1 cellular context compared by ENCODE assay signal in the genomic region with DNA sequence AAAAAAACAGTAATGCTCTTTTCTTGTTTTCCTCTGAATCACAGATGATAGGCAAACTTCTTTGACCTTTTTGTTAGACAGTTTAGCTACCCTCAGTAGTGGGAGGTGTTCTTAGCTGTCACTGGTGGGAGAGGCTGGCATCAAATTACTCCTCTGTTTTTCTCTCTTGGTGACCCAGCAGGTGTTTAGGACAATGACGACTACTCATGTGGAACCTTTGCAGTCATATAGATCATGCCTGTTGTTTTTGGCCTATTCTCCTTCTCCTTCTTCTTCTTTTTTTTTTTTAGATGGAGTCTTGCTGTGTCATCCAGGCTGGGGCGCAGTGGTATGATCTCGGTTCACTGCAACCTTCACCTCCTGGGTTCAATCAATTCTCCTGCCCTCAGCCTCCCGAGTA.
TF ChIP-seq lines count a peak whose summit lies in the region.

No MANE protein-coding gene starts in this region.

TF ChIP-seq in HEK293, 187 proteins besides CTCF, POLR2A, EP300 and RAD21 (continued from another document):
- TF ChIP-seq ZNF600 (tag by site-specific recombination; IDR thresholded peaks at IDR 0.05): peak; percentile 80
- no peak for TF ChIP-seq ZNF521 (tag by site-specific recombination; IDR thresholded peaks at IDR 0.05)
- peak; percentile 15; the same call in 1 of the 2 replicates for TF ChIP-seq SCRT2 (tag by site-specific recombination; IDR thresholded peaks at IDR 0.05)
- 0 out of 2 replicates have a peak, but pooled peaks have one; percentile 22 for TF ChIP-seq IKZF3 (tag by site-specific recombination; IDR thresholded peaks at IDR 0.05)
- TF ChIP-seq, protein P1, sequence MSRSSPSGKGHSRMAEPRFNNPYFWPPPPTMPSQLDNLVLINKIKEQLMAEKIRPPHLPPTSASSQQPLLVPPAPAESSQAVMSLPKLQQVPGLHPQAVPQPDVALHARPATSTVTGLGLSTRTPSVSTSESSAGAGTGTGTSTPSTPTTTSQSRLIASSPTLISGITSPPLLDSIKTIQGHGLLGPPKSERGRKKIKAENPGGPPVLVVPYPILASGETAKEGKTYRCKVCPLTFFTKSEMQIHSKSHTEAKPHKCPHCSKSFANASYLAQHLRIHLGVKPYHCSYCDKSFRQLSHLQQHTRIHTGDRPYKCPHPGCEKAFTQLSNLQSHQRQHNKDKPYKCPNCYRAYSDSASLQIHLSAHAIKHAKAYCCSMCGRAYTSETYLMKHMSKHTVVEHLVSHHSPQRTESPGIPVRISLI (tag by site-specific recombination; IDR thresholded peaks at IDR 0.05): no peak
- peak; percentile 60 for TF ChIP-seq OSR2 (tag by site-specific recombination; IDR thresholded peaks at IDR 0.05)
- TF ChIP-seq ZNF10 (tag by site-specific recombination; IDR thresholded peaks at IDR 0.05): peak; percentile 91
- TF ChIP-seq GLIS1 (tag by site-specific recombination; IDR thresholded peaks at IDR 0.05): peak; percentile 40
- TF ChIP-seq KLF8 (tag by site-specific recombination; IDR thresholded peaks at IDR 0.05): peak; percentile 53; the same call in 1 of the 2 replicates
- TF ChIP-seq ZBTB8A (tag by site-specific recombination; IDR thresholded peaks at IDR 0.05): peak; percentile 46; the same call in 1 of the 2 replicates
- 0 out of 2 replicates have a peak, but pooled peaks have one; percentile 15 for TF ChIP-seq ZXDB (tag by site-specific recombination; IDR thresholded peaks at IDR 0.05)
- peak; percentile 44; the same call in 1 of the 2 replicates for TF ChIP-seq FEZF1 (tag by site-specific recombination; IDR thresholded peaks at IDR 0.05)
- TF ChIP-seq, protein P2, sequence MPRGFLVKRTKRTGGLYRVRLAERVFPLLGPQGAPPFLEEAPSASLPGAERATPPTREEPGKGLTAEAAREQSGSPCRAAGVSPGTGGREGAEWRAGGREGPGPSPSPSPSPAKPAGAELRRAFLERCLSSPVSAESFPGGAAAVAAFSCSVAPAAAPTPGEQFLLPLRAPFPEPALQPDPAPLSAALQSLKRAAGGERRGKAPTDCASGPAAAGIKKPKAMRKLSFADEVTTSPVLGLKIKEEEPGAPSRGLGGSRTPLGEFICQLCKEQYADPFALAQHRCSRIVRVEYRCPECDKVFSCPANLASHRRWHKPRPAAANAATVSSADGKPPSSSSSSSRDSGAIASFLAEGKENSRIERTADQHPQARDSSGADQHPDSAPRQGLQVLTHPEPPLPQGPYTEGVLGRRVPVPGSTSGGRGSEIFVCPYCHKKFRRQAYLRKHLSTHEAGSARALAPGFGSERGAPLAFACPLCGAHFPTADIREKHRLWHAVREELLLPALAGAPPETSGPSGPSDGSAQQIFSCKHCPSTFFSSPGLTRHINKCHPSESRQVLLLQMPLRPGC (tag by site-specific recombination; IDR thresholded peaks at IDR 0.05): 0 out of 2 replicates have a peak, but pooled peaks have one; percentile 30
- peak; percentile 69 for TF ChIP-seq EGR2 (tag by site-specific recombination; IDR thresholded peaks at IDR 0.05; ENCODE audit: low read depth)
- peak; percentile 87 for TF ChIP-seq ZIC2 (tag by site-specific recombination; IDR thresholded peaks at IDR 0.05)
- peak; percentile 78 for TF ChIP-seq WT1 (tag by site-specific recombination; IDR thresholded peaks at IDR 0.05)
- no peak for TF ChIP-seq KLF10 (tag by site-specific recombination; IDR thresholded peaks at IDR 0.05)
- peak; percentile 75 for TF ChIP-seq SP7 (tag by site-specific recombination; IDR thresholded peaks at IDR 0.05)
